ENCODE assay signal across 17 cellular contexts in the genomic region with DNA sequence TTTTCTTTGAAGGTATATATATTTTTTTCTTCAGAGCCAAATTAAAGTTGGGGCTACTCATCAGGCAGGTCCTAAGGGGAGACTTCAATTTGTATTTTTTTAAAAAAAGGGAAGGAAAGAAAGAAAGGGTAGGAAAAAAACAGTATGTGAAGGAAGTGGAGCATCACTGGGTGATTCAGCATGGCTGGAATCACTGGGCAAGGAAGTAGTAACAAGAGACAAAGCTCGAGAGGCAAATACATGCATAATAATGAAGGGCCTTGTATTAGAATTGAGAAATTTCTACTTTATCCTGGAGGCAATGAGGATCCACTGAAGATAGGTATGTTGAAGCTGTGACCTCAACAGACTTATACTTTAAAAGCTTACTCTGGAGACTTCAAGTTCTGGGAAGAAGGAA.
"Had no signal": no experiment of that assay in that cellular context is flagged by ENCODE, and none has a peak within 500 bp of the region (broad histone marks: within the 10 kb centered on the region; RNA-seq: fewer than 3 reads in every experiment).

No MANE protein-coding gene starts in this region.

- H3K4me3 Mint-ChIP-seq: activated T-helper 1 cell treated with anti-CD3 and anti-CD28 coated beads, Interleukin-12 subunit alpha, Interleukin-12 subunit beta, Interleukin-2, Interleukin-4 antibody, amounts not matched to agents 30 ng/mL and 10 ng/mL and 1 ng/mL, durations not matched to agents 14 hours and 24 hours and 36 hours; naive thymus-derived CD8-positive, alpha-beta T cell; stimulated activated memory B cell treated with anti-CD40 and anti-IgM and Interleukin-4, amounts not matched to agents 10 μg/mL and 1 μg/mL and 100 μg/mL, for 72 hours had no signal

- H3K4me3 ChIP-seq: esophagus muscularis mucosa, left lung, tibial artery, uterus had no signal

- H3K4me1 ChIP-seq: esophagus muscularis mucosa, left lung, parathyroid adenoma, tibial artery, uterus had no signal

- H3K27ac Mint-ChIP-seq: activated T-helper 1 cell treated with anti-CD3 and anti-CD28 coated beads, Interleukin-12 subunit alpha, Interleukin-12 subunit beta, Interleukin-2, Interleukin-4 antibody, amounts not matched to agents 30 ng/mL and 10 ng/mL and 1 ng/mL, durations not matched to agents 14 hours and 24 hours and 36 hours; naive thymus-derived CD8-positive, alpha-beta T cell; stimulated activated memory B cell treated with anti-CD40 and anti-IgM and Interleukin-4, amounts not matched to agents 10 μg/mL and 1 μg/mL and 100 μg/mL, for 72 hours had no signal

- H3K4me1 Mint-ChIP-seq: naive thymus-derived CD8-positive, alpha-beta T cell; stimulated activated memory B cell treated with anti-CD40 and anti-IgM and Interleukin-4, amounts not matched to agents 10 μg/mL and 1 μg/mL and 100 μg/mL, for 72 hours had no signal

- H3K27me3 ChIP-seq: esophagus muscularis mucosa, left lung, neutrophil, tibial artery, uterus had no signal

- H2AFZ ChIP-seq: parathyroid adenoma had no signal

- H3K79me2 ChIP-seq: parathyroid adenoma had no signal

- H3K36me3 Mint-ChIP-seq: naive thymus-derived CD8-positive, alpha-beta T cell; stimulated activated memory B cell treated with anti-CD40 and anti-IgM and Interleukin-4, amounts not matched to agents 10 μg/mL and 1 μg/mL and 100 μg/mL, for 72 hours had no signal

- H3K36me3 ChIP-seq: neutrophil, uterus had no signal

- H3K9me3 Mint-ChIP-seq: activated T-helper 1 cell treated with anti-CD3 and anti-CD28 coated beads, Interleukin-12 subunit alpha, Interleukin-12 subunit beta, Interleukin-2, Interleukin-4 antibody, amounts not matched to agents 30 ng/mL and 10 ng/mL and 1 ng/mL, durations not matched to agents 14 hours and 24 hours and 36 hours; naive thymus-derived CD8-positive, alpha-beta T cell; stimulated activated memory B cell treated with anti-CD40 and anti-IgM and Interleukin-4, amounts not matched to agents 10 μg/mL and 1 μg/mL and 100 μg/mL, for 72 hours had no signal

- H3K9ac ChIP-seq: parathyroid adenoma had no signal

- H3K9me3 ChIP-seq: esophagus muscularis mucosa, left lung, neutrophil, tibial artery, uterus had no signal

- H3K27me3 Mint-ChIP-seq: stimulated activated memory B cell treated with anti-CD40 and anti-IgM and Interleukin-4, amounts not matched to agents 10 μg/mL and 1 μg/mL and 100 μg/mL, for 72 hours had no signal

- DNase-seq: activated CD4-positive, alpha-beta T cell treated with anti-CD3 and anti-CD28 coated beads, Interleukin-2, amount 50 U/mL, for 1 hour; activated CD8-positive, alpha-beta memory T cell treated with anti-CD3 and anti-CD28 coated beads for 24 hours; activated naive CD4-positive, alpha-beta T cell; aorta; left lung; mammary epithelial cell; naive thymus-derived CD8-positive, alpha-beta T cell; T-helper 2 cell; tibial artery; uterus had no signal

- H3K27ac ChIP-seq: esophagus muscularis mucosa, left lung, neutrophil, parathyroid adenoma, tibial artery, uterus had no signal

- FAIRE-seq: colon, keratinocyte had no signal
